27 cellular contexts compared by ENCODE assay signal in genomic region chr1:56175211-56175610, GRCh38.
"Had no signal": no experiment of that assay in that cellular context is flagged by ENCODE, and none has a peak within 500 bp of the region (broad histone marks: within the 10 kb centered on the region; RNA-seq: fewer than 3 reads in every experiment).

No MANE protein-coding gene starts in this region.

- H3K27ac Mint-ChIP-seq: activated CD4-positive, alpha-beta memory T cell treated with anti-CD3 and anti-CD28 coated beads for 36 hours; activated CD4-positive, alpha-beta T cell treated with anti-CD3 and anti-CD28 coated beads for 36 hours; activated CD4-positive, alpha-beta T cell treated with anti-CD3 and anti-CD28 coated beads, Interleukin-2, amount 10 ng/mL, durations not matched to agents 24 days and 14 days; activated CD8-positive, alpha-beta memory T cell treated with anti-CD3 and anti-CD28 coated beads, Interleukin-2, amount 10 ng/mL, durations not matched to agents 7 days and 5 days; activated CD8-positive, alpha-beta T cell treated with anti-CD3 and anti-CD28 coated beads, Interleukin-2, amount 10 ng/mL, durations not matched to agents 7 days and 5 days; activated naive CD4-positive, alpha-beta T cell treated with anti-CD3 and anti-CD28 coated beads for 36 hours; activated naive CD4-positive, alpha-beta T cell treated with anti-CD3 and anti-CD28 coated beads, Interleukin-2, amount 50 U/mL, for 24 hours; activated naive CD8-positive, alpha-beta T cell treated with anti-CD3 and anti-CD28 coated beads for 36 hours; activated naive CD8-positive, alpha-beta T cell treated with anti-CD3 and anti-CD28 coated beads, Interleukin-2, amount 50 U/mL, for 24 hours; activated T-helper 1 cell treated with anti-CD3 and anti-CD28 coated beads, Interleukin-12 subunit alpha, Interleukin-12 subunit beta, Interleukin-2, Interleukin-4 antibody, amounts not matched to agents 30 ng/mL and 10 ng/mL and 1 ng/mL, durations not matched to agents 14 hours and 24 hours and 36 hours; activated T-helper 2 cell treated with anti-CD3 and anti-CD28 coated beads, Interferon-gamma antibody, Interleukin-2, Interleukin-4, amounts not matched to agents 10 μg/mL and 5 μg/mL and 100 μg/mL, durations not matched to agents 14 hours and 24 hours and 36 hours had no signal

- H3K4me3 ChIP-seq: ascending aorta, colonic mucosa, esophagus squamous epithelium, gastrocnemius medialis had no signal

- ATAC-seq: activated CD4-positive, alpha-beta T cell treated with anti-CD3 and anti-CD28 coated beads for 36 hours; activated CD8-positive, alpha-beta memory T cell treated with anti-CD3 and anti-CD28 coated beads, Interleukin-2, amount 10 ng/mL, durations not matched to agents 7 days and 5 days; activated CD8-positive, alpha-beta T cell treated with anti-CD3 and anti-CD28 coated beads, Interleukin-2, amount 10 ng/mL, durations not matched to agents 7 days and 5 days; activated naive CD8-positive, alpha-beta T cell treated with anti-CD3 and anti-CD28 coated beads, Interleukin-2, amount 50 U/mL, for 24 hours; foreskin keratinocyte; gastrocnemius medialis had no signal

- H3K9me3 ChIP-seq: ascending aorta, colonic mucosa, esophagus squamous epithelium, gastrocnemius medialis had no signal

- H3K4me1 Mint-ChIP-seq: activated CD4-positive, alpha-beta T cell treated with anti-CD3 and anti-CD28 coated beads for 36 hours; activated CD8-positive, alpha-beta memory T cell treated with anti-CD3 and anti-CD28 coated beads, Interleukin-2, amount 10 ng/mL, durations not matched to agents 7 days and 5 days; activated naive CD4-positive, alpha-beta T cell treated with anti-CD3 and anti-CD28 coated beads, Interleukin-2, amount 50 U/mL, for 24 hours; activated naive CD8-positive, alpha-beta T cell treated with anti-CD3 and anti-CD28 coated beads for 36 hours; activated naive CD8-positive, alpha-beta T cell treated with anti-CD3 and anti-CD28 coated beads, Interleukin-2, amount 50 U/mL, for 24 hours had no signal

- H3K36me3 ChIP-seq: ascending aorta, colonic mucosa, esophagus squamous epithelium, gastrocnemius medialis had no signal

- H3K4me3 Mint-ChIP-seq: activated CD4-positive, alpha-beta memory T cell treated with anti-CD3 and anti-CD28 coated beads for 36 hours; activated CD4-positive, alpha-beta T cell treated with anti-CD3 and anti-CD28 coated beads for 36 hours; activated CD4-positive, alpha-beta T cell treated with anti-CD3 and anti-CD28 coated beads, Interleukin-2, amount 10 ng/mL, durations not matched to agents 24 days and 14 days; activated CD8-positive, alpha-beta memory T cell treated with anti-CD3 and anti-CD28 coated beads, Interleukin-2, amount 10 ng/mL, durations not matched to agents 7 days and 5 days; activated CD8-positive, alpha-beta T cell treated with anti-CD3 and anti-CD28 coated beads, Interleukin-2, amount 10 ng/mL, durations not matched to agents 7 days and 5 days; activated naive CD4-positive, alpha-beta T cell treated with anti-CD3 and anti-CD28 coated beads for 36 hours; activated naive CD4-positive, alpha-beta T cell treated with anti-CD3 and anti-CD28 coated beads, Interleukin-2, amount 50 U/mL, for 24 hours; activated naive CD8-positive, alpha-beta T cell treated with anti-CD3 and anti-CD28 coated beads for 36 hours; activated naive CD8-positive, alpha-beta T cell treated with anti-CD3 and anti-CD28 coated beads, Interleukin-2, amount 50 U/mL, for 24 hours; activated T-helper 1 cell treated with anti-CD3 and anti-CD28 coated beads, Interleukin-12 subunit alpha, Interleukin-12 subunit beta, Interleukin-2, Interleukin-4 antibody, amounts not matched to agents 30 ng/mL and 10 ng/mL and 1 ng/mL, durations not matched to agents 14 hours and 24 hours and 36 hours had no signal

- H3K4me1 ChIP-seq: colonic mucosa, foreskin keratinocyte had no signal

- H3K27ac ChIP-seq: ascending aorta, colonic mucosa, epithelial cell of prostate, esophagus squamous epithelium, foreskin keratinocyte, gastrocnemius medialis had no signal

- H3K9me3 Mint-ChIP-seq: activated CD4-positive, alpha-beta memory T cell treated with anti-CD3 and anti-CD28 coated beads for 36 hours; activated CD4-positive, alpha-beta T cell treated with anti-CD3 and anti-CD28 coated beads, Interleukin-2, amount 10 ng/mL, durations not matched to agents 24 days and 14 days; activated naive CD4-positive, alpha-beta T cell treated with anti-CD3 and anti-CD28 coated beads for 36 hours; activated naive CD4-positive, alpha-beta T cell treated with anti-CD3 and anti-CD28 coated beads, Interleukin-2, amount 50 U/mL, for 24 hours; activated naive CD8-positive, alpha-beta T cell treated with anti-CD3 and anti-CD28 coated beads for 36 hours; activated naive CD8-positive, alpha-beta T cell treated with anti-CD3 and anti-CD28 coated beads, Interleukin-2, amount 50 U/mL, for 24 hours; activated T-helper 1 cell treated with anti-CD3 and anti-CD28 coated beads, Interleukin-12 subunit alpha, Interleukin-12 subunit beta, Interleukin-2, Interleukin-4 antibody, amounts not matched to agents 30 ng/mL and 10 ng/mL and 1 ng/mL, durations not matched to agents 14 hours and 24 hours and 36 hours; activated T-helper 2 cell treated with anti-CD3 and anti-CD28 coated beads, Interferon-gamma antibody, Interleukin-2, Interleukin-4, amounts not matched to agents 10 μg/mL and 5 μg/mL and 100 μg/mL, durations not matched to agents 14 hours and 24 hours and 36 hours had no signal

- DNase-seq: activated CD4-positive, alpha-beta memory T cell treated with anti-CD3 and anti-CD28 coated beads for 36 hours; activated CD4-positive, alpha-beta T cell treated with anti-CD3 and anti-CD28 coated beads for 36 hours; activated CD4-positive, alpha-beta T cell treated with anti-CD3 and anti-CD28 coated beads, Interleukin-2, amount 10 ng/mL, durations not matched to agents 24 days and 14 days; activated CD4-positive, CD25-positive, alpha-beta regulatory T cell; activated CD4-positive, CD25-positive, alpha-beta regulatory T cell treated with anti-CD3 and anti-CD28 coated beads, Interleukin-2, amount 50 U/mL, for 72 hours; activated CD8-positive, alpha-beta memory T cell treated with anti-CD3 and anti-CD28 coated beads, Interleukin-2, amount 10 ng/mL, durations not matched to agents 7 days and 5 days; activated CD8-positive, alpha-beta memory T cell treated with anti-CD3 and anti-CD28 coated beads, Interleukin-2, amount 50 U/mL, for 4 hours; activated CD8-positive, alpha-beta T cell treated with anti-CD3 and anti-CD28 coated beads, Interleukin-2, amount 10 ng/mL, durations not matched to agents 7 days and 5 days; activated effector memory CD4-positive, alpha-beta T cell treated with anti-CD3 and anti-CD28 coated beads, Interleukin-2, amount 50 U/mL, for 16 hours; activated naive CD4-positive, alpha-beta T cell treated with anti-CD3 and anti-CD28 coated beads for 36 hours; activated naive CD8-positive, alpha-beta T cell treated with anti-CD3 and anti-CD28 coated beads for 36 hours; activated naive CD8-positive, alpha-beta T cell treated with anti-CD3 and anti-CD28 coated beads, Interleukin-2, amount 50 U/mL, for 24 hours; activated T-cell treated with anti-CD3 and anti-CD28 coated beads, Interleukin-2, amount 50 U/mL, for 1 hour; activated T-cell treated with anti-CD3 and anti-CD28 coated beads, Interleukin-2, amount 50 U/mL, for 48 hours; caudate nucleus; colonic mucosa; effector CD8-positive, alpha-beta T cell; esophagus squamous epithelium; foreskin keratinocyte; gastrocnemius medialis; glutamatergic neuron; T-helper 2 cell had no signal

- H3K27me3 Mint-ChIP-seq: activated CD4-positive, alpha-beta T cell treated with anti-CD3 and anti-CD28 coated beads for 36 hours; activated CD4-positive, alpha-beta T cell treated with anti-CD3 and anti-CD28 coated beads, Interleukin-2, amount 10 ng/mL, durations not matched to agents 24 days and 14 days; activated CD8-positive, alpha-beta memory T cell treated with anti-CD3 and anti-CD28 coated beads, Interleukin-2, amount 10 ng/mL, durations not matched to agents 7 days and 5 days; activated naive CD8-positive, alpha-beta T cell treated with anti-CD3 and anti-CD28 coated beads for 36 hours; activated naive CD8-positive, alpha-beta T cell treated with anti-CD3 and anti-CD28 coated beads, Interleukin-2, amount 50 U/mL, for 24 hours had no signal

- H3K36me3 Mint-ChIP-seq: activated CD4-positive, alpha-beta memory T cell treated with anti-CD3 and anti-CD28 coated beads for 36 hours; activated CD8-positive, alpha-beta memory T cell treated with anti-CD3 and anti-CD28 coated beads, Interleukin-2, amount 10 ng/mL, durations not matched to agents 7 days and 5 days; activated naive CD4-positive, alpha-beta T cell treated with anti-CD3 and anti-CD28 coated beads, Interleukin-2, amount 50 U/mL, for 24 hours; activated naive CD8-positive, alpha-beta T cell treated with anti-CD3 and anti-CD28 coated beads for 36 hours had no signal

- H3K27me3 ChIP-seq: ascending aorta, colonic mucosa, esophagus squamous epithelium, foreskin keratinocyte, gastrocnemius medialis had no signal
